9 cellular contexts compared by ENCODE assay signal in the genomic region with DNA sequence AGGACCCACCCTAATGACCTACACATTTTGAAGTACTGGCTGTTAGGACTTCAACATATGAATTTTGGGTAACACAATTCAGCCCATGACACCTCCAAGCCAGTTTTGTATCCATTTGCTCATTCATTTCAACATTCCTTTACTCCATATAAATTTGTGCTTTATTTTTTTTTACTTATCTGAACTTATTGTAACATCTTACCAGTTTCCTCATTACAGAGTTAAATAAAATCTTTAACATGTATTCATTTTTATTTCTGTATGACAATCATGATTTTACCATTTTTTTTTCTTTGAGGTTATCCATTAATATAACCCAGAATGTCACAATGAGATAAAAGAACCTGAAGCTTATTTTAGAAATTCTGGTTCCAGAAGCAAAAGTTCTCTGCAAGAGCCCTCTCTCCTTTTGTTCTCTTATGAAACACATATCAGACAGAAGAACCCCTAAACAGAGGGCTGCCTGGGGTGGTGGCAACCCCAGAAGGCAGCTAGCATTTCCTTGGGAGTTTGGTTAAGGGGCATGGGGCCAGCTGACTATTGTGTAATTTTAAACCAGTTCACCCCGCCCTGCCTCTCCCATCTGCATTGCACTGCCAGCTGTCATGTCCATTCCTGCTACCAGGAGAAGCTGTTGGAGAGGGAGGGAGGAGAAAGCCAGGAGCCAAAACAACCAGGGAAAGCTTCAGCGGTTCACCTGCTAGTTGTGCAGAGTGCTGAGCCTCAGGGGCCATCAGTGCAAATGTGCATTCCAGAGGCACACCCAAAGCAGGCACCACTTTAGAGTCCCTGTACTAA. TPM values are rescaled to one million over a fixed set of nuclear protein-coding genes. Genes with fewer than 3 reads are reported as not detected.
A peak's percentile ranks its signal among the peaks of the same experiment; 100 is the strongest.
DNase-seq lines count a peak whose midpoint lies in the region; ATAC-seq and TF ChIP-seq lines count a peak whose summit lies in the region.
"Had no signal": no experiment of that assay in that cellular context is flagged by ENCODE, and none has a peak within 500 bp of the region (broad histone marks: within the 10 kb centered on the region; RNA-seq: fewer than 3 reads in every experiment).

No MANE protein-coding gene starts in this region.

- TF ChIP-seq CTCF in Calu3 (IDR thresholded peaks at IDR 0.05; ENCODE audit: unreplicated experiment) (no peak), MCF 10A (IDR thresholded peaks at IDR 0.05; ENCODE audit: unreplicated experiment) (no peak), left lung (IDR thresholded peaks at IDR 0.05) (no peak), chondrocyte (IDR thresholded peaks at IDR 0.05) (no peak)

- H3K4me1 ChIP-seq in left lung, result peaks cover 0 to 9% of the 10 kb centered on the region in 2 donors

- no peaks in the 10 kb centered on the region for H3K9me3 ChIP-seq in left lung

- ATAC-seq in left lung (peak; percentile 96), GM18517 (IDR thresholded peaks at IDR 0.05; ENCODE audit: unreplicated experiment) (no peak)

- CTCF ChIA-PET in Calu3 (lab: Charles Lee) (interaction anchor here (0.5 to 0.6 kb wide), 2 partner anchors 9 to 579 kb away, joined by 4 to 18 read pairs; no protein-coding TSS in a partner anchor), MCF 10A (lab: Yijun Ruan, JAX) (interaction anchor here (0.5 to 1.8 kb wide), 5 partner anchors 47 to 145 kb away, joined by 3 to 9 read pairs (median 5); a partner anchor contains a TSS)

- no peak overlapping the region for H3K27ac ChIP-seq in left lung

- H3K36me3 Mint-ChIP-seq in Calu3 (ENCODE audit: insufficient read depth, unreplicated experiment) (no peaks in the 10 kb centered on the region), MCF 10A (ENCODE audit: insufficient read depth, unreplicated experiment) (no peaks in the 10 kb centered on the region), chondrocyte (ENCODE audit: low read depth) (peaks cover 3% of the 10 kb centered on the region)

- H3K9me3 Mint-ChIP-seq in Calu3 (ENCODE audit: low read depth, unreplicated experiment), result no peaks in the 10 kb centered on the region
- H3K9me3 Mint-ChIP-seq in MCF 10A (ENCODE audit: unreplicated experiment), result no peaks in the 10 kb centered on the region
- H3K9me3 Mint-ChIP-seq in chondrocyte (ENCODE audit: low read depth), result peaks cover 6% of the 10 kb centered on the region
- H3K9me3 Mint-ChIP-seq: activated CD4-positive, alpha-beta memory T cell treated with anti-CD3 and anti-CD28 coated beads, Interleukin-2, amount 10 ng/mL, durations not matched to agents 7 days and 5 days had no signal

- intact Hi-C loops in Calu3 (cut with micrococcal nuclease; ENCODE audit: unreplicated experiment), result no loop called here
- intact Hi-C loops in MCF 10A (cut with micrococcal nuclease), result loop anchor here (1.0 kb wide), 1 partner anchor 47 kb away; no protein-coding TSS in a partner anchor
- intact Hi-C loops in left lung (cut with DNase I), result no loop called here

- H3K4me3 Mint-ChIP-seq in Calu3 (ENCODE audit: low read depth, unreplicated experiment), result no peak overlapping the region
- H3K4me3 Mint-ChIP-seq in MCF 10A (ENCODE audit: unreplicated experiment), result no peak overlapping the region
- H3K4me3 Mint-ChIP-seq in chondrocyte (ENCODE audit: unreplicated experiment), result no peak overlapping the region
- H3K4me3 Mint-ChIP-seq: activated CD4-positive, alpha-beta memory T cell treated with anti-CD3 and anti-CD28 coated beads, Interleukin-2, amount 10 ng/mL, durations not matched to agents 7 days and 5 days had no signal

- DNase-seq in Calu3 (peak; percentile 54), NCI-H146 (lab: John Stamatoyannopoulos, UW) (peak; percentile 69), MCF 10A (ENCODE audit: unreplicated experiment) (peak; percentile 92), left lung (peak in 1 of 2 donors; percentile 63), T-helper 1 cell (no peak), chondrocyte (ENCODE audit: low spot score) (no peak), NCI-H1436 treated with DMSO at 0.1 percent for 48 hours (lab: John Stamatoyannopoulos, UW) (no peak)
- DNase-seq: activated CD4-positive, alpha-beta memory T cell treated with anti-CD3 and anti-CD28 coated beads, Interleukin-2, amount 10 ng/mL, durations not matched to agents 7 days and 5 days had no signal

- no peaks in the 10 kb centered on the region for H3K27me3 Mint-ChIP-seq in Calu3 (ENCODE audit: unreplicated experiment)
- H3K27me3 Mint-ChIP-seq in MCF 10A (ENCODE audit: insufficient read depth, unreplicated experiment), result no peaks in the 10 kb centered on the region
- H3K27me3 Mint-ChIP-seq in chondrocyte (ENCODE audit: low read depth), result peaks cover 7% of the 10 kb centered on the region

- BruUV-seq in Calu3 (replicated peaks; lab: Mats Ljungman, UMichigan), result no TSS peak
- BruUV-seq in MCF 10A (replicated peaks; lab: Mats Ljungman, UMichigan), result no TSS peak

- no peak overlapping the region for H3K4me3 ChIP-seq in left lung

- H3K27ac Mint-ChIP-seq in Calu3 (ENCODE audit: unreplicated experiment), result no peak overlapping the region
- peak overlapping the region; percentile 35 for H3K27ac Mint-ChIP-seq in MCF 10A (ENCODE audit: low read depth, unreplicated experiment)
- no peak overlapping the region for H3K27ac Mint-ChIP-seq in chondrocyte (ENCODE audit: unreplicated experiment)
- H3K27ac Mint-ChIP-seq: activated CD4-positive, alpha-beta memory T cell treated with anti-CD3 and anti-CD28 coated beads, Interleukin-2, amount 10 ng/mL, durations not matched to agents 7 days and 5 days had no signal

- H3K36me3 ChIP-seq in left lung, result no peaks in the 10 kb centered on the region

- POLR2A ChIA-PET in MCF 10A (lab: Yijun Ruan, JAX), result interaction anchor here (0.6 to 7.0 kb wide), 11 partner anchors 9 to 463 kb away, joined by 3 to 147 read pairs (median 4); a partner anchor contains a TSS

- no peaks in the 10 kb centered on the region for H3K4me1 Mint-ChIP-seq in Calu3 (ENCODE audit: low read depth, unreplicated experiment)
- H3K4me1 Mint-ChIP-seq in MCF 10A (ENCODE audit: insufficient read depth, unreplicated experiment), result peaks cover 23% of the 10 kb centered on the region
- no peaks in the 10 kb centered on the region for H3K4me1 Mint-ChIP-seq in chondrocyte (ENCODE audit: low read depth)
- H3K4me1 Mint-ChIP-seq: activated CD4-positive, alpha-beta memory T cell treated with anti-CD3 and anti-CD28 coated beads, Interleukin-2, amount 10 ng/mL, durations not matched to agents 7 days and 5 days had no signal

- H3K27me3 ChIP-seq in left lung, result no peaks in the 10 kb centered on the region

RNA-seq across cellular contexts. Expression of a gene that starts 47.8 kb away (rescaled TPM):
- total RNA-seq in Calu3 (2022), result 140 and 157 TPM in 2 replicates
- total RNA-seq in MCF 10A (2022), result 99.9 and 102 TPM in 2 replicates
- total RNA-seq in left lung, result 100 to 1,000 TPM; 166 to 262 TPM
- total RNA-seq in chondrocyte, result 143 to 165 TPM (median 161 TPM) in 3 replicates

Comparison
In these comparisons a context has a peak if more than half of its experiments do, and no peak if none do; other contexts are left out.
1. DNase-seq: peak in Calu3 (single experiment), NCI-H146 (single experiment) and MCF 10A (single experiment); none in T-helper 1 cell (0 of 5), chondrocyte (single experiment) and NCI-H1436 treated with DMSO at 0.1 percent for 48 hours (single experiment).